ENCODE assay signal across 8 cellular contexts in the genomic region with DNA sequence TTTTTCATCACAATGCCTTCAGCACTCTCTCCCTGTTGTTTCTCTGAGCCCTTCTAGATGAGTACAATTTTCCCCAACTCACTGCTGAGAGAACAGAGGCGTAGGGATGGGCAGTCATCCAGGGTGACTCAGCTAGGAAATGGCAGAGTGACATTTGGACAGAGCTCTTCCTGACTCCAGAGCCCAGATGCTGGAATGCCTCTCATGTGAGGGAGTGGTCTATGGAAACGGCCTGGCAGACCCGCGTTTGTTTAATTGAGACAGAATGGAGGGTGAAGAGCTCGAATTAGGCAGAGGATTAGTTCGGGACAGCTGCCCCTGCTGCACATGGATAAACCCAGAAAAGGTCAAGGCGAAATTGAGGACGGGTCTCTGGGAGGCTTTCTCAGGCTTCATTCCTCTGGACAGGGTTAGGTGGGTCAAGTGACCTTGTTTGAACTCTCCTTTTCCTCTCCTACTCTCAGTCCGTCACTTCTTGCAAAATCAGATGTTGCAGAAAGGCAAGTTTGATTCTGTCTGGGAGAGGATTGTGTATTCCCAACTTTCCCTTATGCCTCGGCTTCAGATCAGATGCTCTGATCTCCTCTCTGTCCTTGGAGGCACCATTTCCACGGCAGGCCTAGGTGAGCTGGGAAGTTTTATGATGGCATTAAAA. TPM values are rescaled to one million over a fixed set of nuclear protein-coding genes. Genes with fewer than 3 reads are reported as not detected.
A peak's percentile ranks its signal among the peaks of the same experiment; 100 is the strongest.
DNase-seq lines count a peak whose midpoint lies in the region; ATAC-seq and TF ChIP-seq lines count a peak whose summit lies in the region.

No MANE protein-coding gene starts in this region.

- no peak overlapping the region for H4K91ac ChIP-seq in IMR-90 (ENCODE audit: insufficient read depth, low read depth, low read length)

- H2BK120ac ChIP-seq in IMR-90 (ENCODE audit: low read depth, low read length), result no peak overlapping the region

- POLR2A ChIA-PET in IMR-90 (lab: Charles Lee; ENCODE audit: unreplicated experiment), result no interaction called here

- no peak overlapping the region for H3K14ac ChIP-seq in IMR-90 (replicated peaks; ENCODE audit: low read depth, low read length)

- intact Hi-C loops in IMR-90 (cut with micrococcal nuclease) (no loop called here), thyroid gland (cut with DNase I) (no loop called here)

- H3K9me3 ChIP-seq in IMR-90 (ENCODE audit: control insufficient read depth, insufficient read depth, low read length) (no peaks in the 10 kb centered on the region), thyroid gland (no peaks in the 10 kb centered on the region)

- no peaks in the 10 kb centered on the region for H4K20me1 ChIP-seq in IMR-90 (ENCODE audit: insufficient read depth, low read length)

- in situ Hi-C loops in IMR-90 (cut with MboI; ENCODE audit: low sequenced_read_pairs), result no loop called here
- in situ Hi-C loops in brain microvascular endothelial cell (cut with HindIII; ENCODE audit: low pct_ligation_motif_present, low sequenced_read_pairs), result no loop called here

- WGBS in IMR-90 (ENCODE audit: extremely low coverage in 2 of 2, insufficient read length in 1 of 2), 2 experiments, result 0% methylated on average over 2 of the region's 11 CpGs; no CpG with 5 or more reads in 1 of the 2 experiments
- WGBS in thyroid gland, 2 donors, result 37% methylated on average over 11 of the region's 11 CpGs

- TF ChIP-seq CTCF in IMR-90 (conservative IDR thresholded peaks at IDR 0.05; ENCODE audit: low read depth, low read length), result no peak
- no peak for TF ChIP-seq CTCF in brain microvascular endothelial cell (IDR thresholded peaks at IDR 0.05; ENCODE audit: low read depth, low read length, missing control alignments)
- no peak for TF ChIP-seq CTCF in thyroid gland (IDR thresholded peaks at IDR 0.05)

- H3K4ac ChIP-seq in IMR-90 (ENCODE audit: low read depth, low read length), result no peak overlapping the region

- H2BK20ac ChIP-seq in IMR-90 (ENCODE audit: low read depth, low read length), result no peak overlapping the region

- H4K8ac ChIP-seq in IMR-90 (ENCODE audit: low read depth in 2 of 2, low read length in 2 of 2), result no peak overlapping the region

- no peak overlapping the region for H3K18ac ChIP-seq in IMR-90 (ENCODE audit: low read depth, low read length)

- DNase-seq in IMR-90 (peak; percentile 66), brain microvascular endothelial cell (peak; percentile 74), iris pigment epithelial cell (ENCODE audit: low read depth) (peak; percentile 67), thyroid gland (peak; percentile 65 to 72)

- H3K4me2 ChIP-seq in IMR-90 (ENCODE audit: low read depth, low read length), result no peak overlapping the region

- no peak overlapping the region for H2AK9ac ChIP-seq in IMR-90 (replicated peaks; ENCODE audit: low read depth, low read length, poor library complexity)

- H3K9me1 ChIP-seq in IMR-90 (ENCODE audit: insufficient read depth, low read length), result peaks cover 4% of the 10 kb centered on the region; the same call in 1 of the 2 replicates

- TF ChIP-seq POLR2A in IMR-90 (IDR thresholded peaks at IDR 0.05; ENCODE audit: low read depth, low read length) (no peak), thyroid gland (IDR thresholded peaks at IDR 0.05) (no peak)

- ATAC-seq in IMR-90 (ENCODE audit: low read depth) (peak; percentile 84), GM21526 (IDR thresholded peaks at IDR 0.05; ENCODE audit: low FRiP score, unreplicated experiment) (no peak), GM18520 (IDR thresholded peaks at IDR 0.05; ENCODE audit: unreplicated experiment) (no peak), GM21723 (IDR thresholded peaks at IDR 0.05; ENCODE audit: unreplicated experiment) (no peak)
- no peak for ATAC-seq in activated CD4-positive, CD25-positive, alpha-beta regulatory T cell treated with anti-CD3 and anti-CD28 coated beads, Interleukin-2, amount 50 U/mL, for 24 hours

- H3K27me3 ChIP-seq in IMR-90 (ENCODE audit: control insufficient read depth, insufficient read depth, low read length) (peaks cover 23% of the 10 kb centered on the region), brain microvascular endothelial cell (replicated peaks) (no peaks in the 10 kb centered on the region), thyroid gland (no peaks in the 10 kb centered on the region)

- H3K79me1 ChIP-seq in IMR-90 (ENCODE audit: low read depth in 1 of 2, low read length in 2 of 2), result no peaks in the 10 kb centered on the region

- H3K27ac ChIP-seq in IMR-90 (ENCODE audit: insufficient read depth, low read length) (no peak overlapping the region), brain microvascular endothelial cell (no peak overlapping the region), thyroid gland (peak overlapping the region in 2 of 3 donors; percentile 5 to 69)

- no peak for TF ChIP-seq RAD21 in IMR-90 (IDR thresholded peaks at IDR 0.05; ENCODE audit: low read length)

- dilution Hi-C loops in IMR-90 (cut with HindIII; ENCODE audit: low sequenced_read_pairs, unreplicated experiment), result no loop called here

- no peak overlapping the region for H2BK15ac ChIP-seq in IMR-90 (ENCODE audit: low read depth, low read length)

- H2BK5ac ChIP-seq in IMR-90 (ENCODE audit: low read depth, low read length, poor library complexity, severe bottlenecking), result no peak overlapping the region

- no peak overlapping the region for H2AFZ ChIP-seq in IMR-90 (replicated peaks; ENCODE audit: low read length, poor library complexity)

- no peak overlapping the region for H3K9ac ChIP-seq in IMR-90 (ENCODE audit: low read depth, low read length)

- H3K4me1 ChIP-seq in IMR-90 (ENCODE audit: control insufficient read depth, insufficient read depth, low read length) (0 out of 2 replicates have a peak, but pooled peaks cover 2% of the 10 kb centered on the region), thyroid gland (peaks cover 7% of the 10 kb centered on the region in 2 donors)

- no peak overlapping the region for H3K23ac ChIP-seq in IMR-90 (ENCODE audit: low read depth, low read length)

- H3K56ac ChIP-seq in IMR-90 (ENCODE audit: extremely low read depth, insufficient read depth, low read length), result no peak overlapping the region

- no peak overlapping the region for H4K5ac ChIP-seq in IMR-90 (ENCODE audit: low read depth, low read length)

- no TSS peak for BruUV-seq in IMR-90 (replicated peaks; lab: Mats Ljungman, UMichigan)

- H3K36me3 ChIP-seq in IMR-90 (ENCODE audit: control insufficient read depth, insufficient read depth, low read length) (no peaks in the 10 kb centered on the region), brain microvascular endothelial cell (replicated peaks) (no peaks in the 10 kb centered on the region), thyroid gland (no peaks in the 10 kb centered on the region)

- H2AK5ac ChIP-seq in IMR-90 (ENCODE audit: low read depth, low read length), result no peak overlapping the region

- CTCF ChIA-PET in IMR-90 (lab: Yijun Ruan, JAX), result no interaction called here

- H3K4me3 ChIP-seq in IMR-90 (ENCODE audit: insufficient read depth, low read depth, low read length) (no peak overlapping the region), brain microvascular endothelial cell (ENCODE audit: low read depth, low read length) (no peak overlapping the region), thyroid gland (replicated peaks in 1 of 3) (no peak overlapping the region)

TF ChIP-seq in IMR-90, 13 proteins besides CTCF, POLR2A, EP300 and RAD21:
- TF ChIP-seq MXI1 (IDR thresholded peaks at IDR 0.05; ENCODE audit: borderline replicate concordance, low read depth, low read length), result no peak

RNA-seq across cellular contexts. Expression of a gene that starts 7.6 kb away (rescaled TPM):
- not detected in 2 replicates for total RNA-seq in IMR-90 (2012; rRNA removed)
- polyA plus RNA-seq in IMR-90 (2012; rRNA removed), result 0.04 TPM in 1 of 2 replicates, not detected in the other
- polyA plus RNA-seq in IMR-90 (2012; cell fraction: cytosol; rRNA removed), result not detected in 2 replicates
- polyA plus RNA-seq in IMR-90 (2012; cell fraction: nucleus; rRNA removed; ENCODE audit: low replicate concordance), result 0.05 TPM in 1 of 2 replicates, not detected in the other
- 10 to 100 TPM; 20.7 to 51.5 (median 40.3) TPM for total RNA-seq in thyroid gland

Comparison
In these comparisons a context has a peak if more than half of its experiments do, and no peak if none do; other contexts are left out.
1. H3K27ac ChIP-seq: peak in thyroid gland (2 of 3); none in IMR-90 (single experiment) and brain microvascular endothelial cell (single experiment).
2. RNA of a gene that starts 7.6 kb away (total RNA-seq): 20.7 to 51.5 TPM in thyroid gland; not detected in IMR-90; every median in the first group is over 10 times any median in the second.
3. Peak in every context shown above with its lines, with median percentiles within 50 percentile points of each other: DNase-seq.